12 cellular contexts compared by ENCODE assay signal in genomic region chr15:69578792-69579587, GRCh38.
DNase-seq lines count a peak whose midpoint lies in the region; ATAC-seq and TF ChIP-seq lines count a peak whose summit lies in the region.
"Had no signal": no experiment of that assay in that cellular context is flagged by ENCODE, and none has a peak within 500 bp of the region (broad histone marks: within the 10 kb centered on the region; RNA-seq: fewer than 3 reads in every experiment).

No MANE protein-coding gene starts in this region.

- H3K36me3 Mint-ChIP-seq in activated naive CD4-positive, alpha-beta T cell treated with anti-CD3 and anti-CD28 coated beads, Interleukin-2, amount 10 ng/mL, durations not matched to agents 7 days and 5 days: no peaks in the 10 kb centered on the region
- no peaks in the 10 kb centered on the region for H3K36me3 Mint-ChIP-seq in glutamatergic neuron (ENCODE audit: unreplicated experiment)
- H3K36me3 Mint-ChIP-seq: activated naive CD8-positive, alpha-beta T cell treated with anti-CD3 and anti-CD28 coated beads, Interleukin-2, amount 10 ng/mL, durations not matched to agents 7 days and 5 days had no signal

- H3K36me3 ChIP-seq in RWPE2 (ENCODE audit: low read depth) (no peaks in the 10 kb centered on the region), skeletal muscle satellite cell (ENCODE audit: insufficient read depth, low read length) (no peaks in the 10 kb centered on the region), WERI-Rb-1 (no peaks in the 10 kb centered on the region)

- H3K27me3 ChIP-seq in RWPE2 (ENCODE audit: insufficient read depth, poor library complexity, severe bottlenecking): no peaks in the 10 kb centered on the region
- H3K27me3 ChIP-seq in skeletal muscle satellite cell (ENCODE audit: control insufficient read depth, insufficient read depth, low read length): peaks cover 79% of the 10 kb centered on the region
- H3K27me3 ChIP-seq in WERI-Rb-1 (ENCODE audit: insufficient read depth, low read depth, severe bottlenecking): no peaks in the 10 kb centered on the region

- peak; percentile 48 for TF ChIP-seq CTCF in RWPE2 (IDR thresholded peaks at IDR 0.05; ENCODE audit: poor library complexity, severe bottlenecking)
- no peak for TF ChIP-seq CTCF in WERI-Rb-1 (IDR thresholded peaks at IDR 0.05; ENCODE audit: low read depth, low read length)
- no peak for TF ChIP-seq CTCF in glutamatergic neuron (IDR thresholded peaks at IDR 0.05; ENCODE audit: partially characterized antibody, unreplicated experiment)

- CTCF ChIA-PET in activated naive CD4-positive, alpha-beta T cell treated with anti-CD3 and anti-CD28 coated beads, Interleukin-2, amount 10 ng/mL, durations not matched to agents 7 days and 5 days (lab: Charles Lee): no interaction called here

- no peaks in the 10 kb centered on the region for H3K9me3 Mint-ChIP-seq in activated naive CD4-positive, alpha-beta T cell treated with anti-CD3 and anti-CD28 coated beads, Interleukin-2, amount 10 ng/mL, durations not matched to agents 7 days and 5 days
- no peaks in the 10 kb centered on the region for H3K9me3 Mint-ChIP-seq in glutamatergic neuron (ENCODE audit: unreplicated experiment)
- H3K9me3 Mint-ChIP-seq: activated naive CD8-positive, alpha-beta T cell treated with anti-CD3 and anti-CD28 coated beads, Interleukin-2, amount 10 ng/mL, durations not matched to agents 7 days and 5 days; nephron had no signal

- H3K4me3 ChIP-seq in RWPE2 (ENCODE audit: severe bottlenecking) (no peak overlapping the region), skeletal muscle satellite cell (ENCODE audit: low read length) (no peak overlapping the region), WERI-Rb-1 (ENCODE audit: low read depth, low read length) (no peak overlapping the region)

- DNase-seq in HT-29 (ENCODE audit: low spot score): peak; percentile 83
- DNase-seq in RWPE2 (ENCODE audit: low spot score): peak; percentile 98
- DNase-seq in glomerular visceral epithelial cell (ENCODE audit: extremely low spot score): peak; percentile 97
- DNase-seq in WERI-Rb-1: no peak
- no peak for DNase-seq in activated naive CD4-positive, alpha-beta T cell treated with anti-CD3 and anti-CD28 coated beads, Interleukin-2, amount 10 ng/mL, durations not matched to agents 7 days and 5 days
- DNase-seq in glutamatergic neuron: no peak
- DNase-seq: activated CD8-positive, alpha-beta T cell treated with anti-CD3 and anti-CD28 coated beads, Interleukin-2, amount 10 ng/mL, durations not matched to agents 7 days and 5 days; activated naive CD8-positive, alpha-beta T cell treated with anti-CD3 and anti-CD28 coated beads, Interleukin-2, amount 10 ng/mL, durations not matched to agents 7 days and 5 days; NCI-H510A treated with DMSO at 0.1 percent for 48 hours had no signal

- peak; percentile 92 for ATAC-seq in RWPE2 (ENCODE audit: low read depth)
- no peak for ATAC-seq in HG03135 (IDR thresholded peaks at IDR 0.05; ENCODE audit: unreplicated experiment)
- ATAC-seq: activated CD8-positive, alpha-beta T cell treated with anti-CD3 and anti-CD28 coated beads, Interleukin-2, amount 10 ng/mL, durations not matched to agents 7 days and 5 days had no signal

- no peak overlapping the region for H3K9ac ChIP-seq in skeletal muscle satellite cell (ENCODE audit: low read depth, low read length)

- peaks cover 26% of the 10 kb centered on the region for H3K27me3 Mint-ChIP-seq in activated naive CD4-positive, alpha-beta T cell treated with anti-CD3 and anti-CD28 coated beads, Interleukin-2, amount 10 ng/mL, durations not matched to agents 7 days and 5 days
- H3K27me3 Mint-ChIP-seq in glutamatergic neuron (ENCODE audit: unreplicated experiment): peaks cover 6% of the 10 kb centered on the region

- H3K4me2 ChIP-seq in skeletal muscle satellite cell (ENCODE audit: low read length): peak overlapping the region; percentile 41

- H3K9me3 ChIP-seq in RWPE2 (ENCODE audit: severe bottlenecking) (no peaks in the 10 kb centered on the region), skeletal muscle satellite cell (replicated peaks; ENCODE audit: low read length) (no peaks in the 10 kb centered on the region), WERI-Rb-1 (ENCODE audit: severe bottlenecking) (no peaks in the 10 kb centered on the region)

- peaks cover 40% of the 10 kb centered on the region for H3K4me1 Mint-ChIP-seq in activated naive CD4-positive, alpha-beta T cell treated with anti-CD3 and anti-CD28 coated beads, Interleukin-2, amount 10 ng/mL, durations not matched to agents 7 days and 5 days
- peaks cover 5% of the 10 kb centered on the region for H3K4me1 Mint-ChIP-seq in glutamatergic neuron (ENCODE audit: low read depth, unreplicated experiment)

- H3K4me1 ChIP-seq in RWPE2 (ENCODE audit: insufficient read depth, poor library complexity, severe bottlenecking) (peaks cover 17% of the 10 kb centered on the region), skeletal muscle satellite cell (ENCODE audit: control insufficient read depth, insufficient read depth, low read length) (peaks cover 6% of the 10 kb centered on the region)

- H3K27ac ChIP-seq in RWPE2 (ENCODE audit: poor library complexity, severe bottlenecking) (peak overlapping the region; percentile 64), WERI-Rb-1 (no peak overlapping the region)

- no peak overlapping the region for H3K27ac Mint-ChIP-seq in activated naive CD4-positive, alpha-beta T cell treated with anti-CD3 and anti-CD28 coated beads, Interleukin-2, amount 10 ng/mL, durations not matched to agents 7 days and 5 days
- H3K27ac Mint-ChIP-seq in glutamatergic neuron (ENCODE audit: unreplicated experiment): no peak overlapping the region
- H3K27ac Mint-ChIP-seq: activated CD8-positive, alpha-beta T cell treated with anti-CD3 and anti-CD28 coated beads, Interleukin-2, amount 10 ng/mL, durations not matched to agents 7 days and 5 days; activated naive CD8-positive, alpha-beta T cell treated with anti-CD3 and anti-CD28 coated beads, Interleukin-2, amount 10 ng/mL, durations not matched to agents 7 days and 5 days; nephron had no signal

- H3K4me3 Mint-ChIP-seq in activated naive CD4-positive, alpha-beta T cell treated with anti-CD3 and anti-CD28 coated beads, Interleukin-2, amount 10 ng/mL, durations not matched to agents 7 days and 5 days: no peak overlapping the region
- H3K4me3 Mint-ChIP-seq in glutamatergic neuron (ENCODE audit: unreplicated experiment): no peak overlapping the region
- H3K4me3 Mint-ChIP-seq: activated CD8-positive, alpha-beta T cell treated with anti-CD3 and anti-CD28 coated beads, Interleukin-2, amount 10 ng/mL, durations not matched to agents 7 days and 5 days; activated naive CD8-positive, alpha-beta T cell treated with anti-CD3 and anti-CD28 coated beads, Interleukin-2, amount 10 ng/mL, durations not matched to agents 7 days and 5 days; nephron had no signal

Comparison
In these comparisons a context has a peak if more than half of its experiments do, and no peak if none do; other contexts are left out.
1. DNase-seq: peak in HT-29 (single experiment), RWPE2 (single experiment) and glomerular visceral epithelial cell (single experiment); none in WERI-Rb-1 (single experiment), activated naive CD4-positive, alpha-beta T cell treated with anti-CD3 and anti-CD28 coated beads, Interleukin-2, amount 10 ng/mL, durations not matched to agents 7 days and 5 days (single experiment) and glutamatergic neuron (single experiment).